In the genomic region with DNA sequence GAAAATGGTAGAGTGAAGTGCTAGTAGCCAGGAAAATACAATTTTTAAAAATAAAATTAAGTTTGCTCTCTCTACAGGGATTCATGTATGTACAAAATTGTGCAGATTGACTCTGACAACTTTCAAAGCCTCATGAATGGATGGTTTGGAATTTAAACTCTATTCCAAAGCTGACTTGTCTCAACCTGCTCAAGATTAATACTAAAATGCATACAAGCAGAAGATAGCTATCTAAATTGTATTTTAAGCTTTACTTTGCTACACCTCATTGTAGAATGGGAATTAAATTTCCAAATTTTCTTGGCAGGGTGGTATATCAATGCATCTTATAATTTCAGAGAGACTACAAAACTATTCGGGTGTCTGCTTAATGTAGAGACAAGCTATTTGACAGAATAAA, we compare ENCODE assay signal across 33 cellular contexts.
"Had no signal": no experiment of that assay in that cellular context is flagged by ENCODE, and none has a peak within 500 bp of the region (broad histone marks: within the 10 kb centered on the region; RNA-seq: fewer than 3 reads in every experiment).

No MANE protein-coding gene starts in this region.

- H3K4me1 ChIP-seq: adrenal gland, body of pancreas, colonic mucosa, gastroesophageal sphincter, heart right ventricle had no signal

- H3K4me1 Mint-ChIP-seq: activated CD4-positive, alpha-beta T cell treated with anti-CD3 and anti-CD28 coated beads for 36 hours; activated CD4-positive, alpha-beta T cell treated with anti-CD3 and anti-CD28 coated beads, Interleukin-2, amount 10 ng/mL, durations not matched to agents 24 days and 14 days; activated CD8-positive, alpha-beta memory T cell treated with anti-CD3 and anti-CD28 coated beads, Interleukin-2, amount 10 ng/mL, durations not matched to agents 7 days and 5 days; activated naive CD4-positive, alpha-beta T cell treated with anti-CD3 and anti-CD28 coated beads, Interleukin-2, amount 50 U/mL, for 24 hours; activated naive CD8-positive, alpha-beta T cell treated with anti-CD3 and anti-CD28 coated beads for 36 hours; activated naive CD8-positive, alpha-beta T cell treated with anti-CD3 and anti-CD28 coated beads, Interleukin-2, amount 50 U/mL, for 24 hours had no signal

- H3K27me3 Mint-ChIP-seq: activated CD4-positive, alpha-beta memory T cell treated with anti-CD3 and anti-CD28 coated beads for 36 hours; activated CD4-positive, alpha-beta T cell treated with anti-CD3 and anti-CD28 coated beads for 36 hours; activated CD4-positive, alpha-beta T cell treated with anti-CD3 and anti-CD28 coated beads, Interleukin-2, amount 10 ng/mL, durations not matched to agents 24 days and 14 days; activated CD8-positive, alpha-beta memory T cell treated with anti-CD3 and anti-CD28 coated beads, Interleukin-2, amount 10 ng/mL, durations not matched to agents 7 days and 5 days; activated naive CD4-positive, alpha-beta T cell treated with anti-CD3 and anti-CD28 coated beads, Interleukin-2, amount 50 U/mL, for 24 hours; activated naive CD8-positive, alpha-beta T cell treated with anti-CD3 and anti-CD28 coated beads for 36 hours; activated naive CD8-positive, alpha-beta T cell treated with anti-CD3 and anti-CD28 coated beads, Interleukin-2, amount 50 U/mL, for 24 hours had no signal

- H3K9me3 Mint-ChIP-seq: activated CD4-positive, alpha-beta memory T cell treated with anti-CD3 and anti-CD28 coated beads for 36 hours; activated naive CD4-positive, alpha-beta T cell treated with anti-CD3 and anti-CD28 coated beads for 36 hours; activated naive CD4-positive, alpha-beta T cell treated with anti-CD3 and anti-CD28 coated beads, Interleukin-2, amount 50 U/mL, for 24 hours; activated naive CD8-positive, alpha-beta T cell treated with anti-CD3 and anti-CD28 coated beads for 36 hours; activated naive CD8-positive, alpha-beta T cell treated with anti-CD3 and anti-CD28 coated beads, Interleukin-2, amount 50 U/mL, for 24 hours; activated T-helper 1 cell treated with anti-CD3 and anti-CD28 coated beads, Interleukin-12 subunit alpha, Interleukin-12 subunit beta, Interleukin-2, Interleukin-4 antibody, amounts not matched to agents 30 ng/mL and 10 ng/mL and 1 ng/mL, durations not matched to agents 14 hours and 24 hours and 36 hours; activated T-helper 2 cell treated with anti-CD3 and anti-CD28 coated beads, Interferon-gamma antibody, Interleukin-2, Interleukin-4, amounts not matched to agents 10 μg/mL and 5 μg/mL and 100 μg/mL, durations not matched to agents 14 hours and 24 hours and 36 hours had no signal

- H3K4me3 Mint-ChIP-seq: activated CD4-positive, alpha-beta memory T cell treated with anti-CD3 and anti-CD28 coated beads for 36 hours; activated CD4-positive, alpha-beta T cell treated with anti-CD3 and anti-CD28 coated beads for 36 hours; activated CD4-positive, alpha-beta T cell treated with anti-CD3 and anti-CD28 coated beads, Interleukin-2, amount 10 ng/mL, durations not matched to agents 24 days and 14 days; activated CD8-positive, alpha-beta memory T cell treated with anti-CD3 and anti-CD28 coated beads, Interleukin-2, amount 10 ng/mL, durations not matched to agents 7 days and 5 days; activated CD8-positive, alpha-beta T cell treated with anti-CD3 and anti-CD28 coated beads, Interleukin-2, amount 10 ng/mL, durations not matched to agents 7 days and 5 days; activated naive CD4-positive, alpha-beta T cell treated with anti-CD3 and anti-CD28 coated beads for 36 hours; activated naive CD4-positive, alpha-beta T cell treated with anti-CD3 and anti-CD28 coated beads, Interleukin-2, amount 50 U/mL, for 24 hours; activated naive CD8-positive, alpha-beta T cell treated with anti-CD3 and anti-CD28 coated beads for 36 hours; activated naive CD8-positive, alpha-beta T cell treated with anti-CD3 and anti-CD28 coated beads, Interleukin-2, amount 50 U/mL, for 24 hours; activated T-helper 1 cell treated with anti-CD3 and anti-CD28 coated beads, Interleukin-12 subunit alpha, Interleukin-12 subunit beta, Interleukin-2, Interleukin-4 antibody, amounts not matched to agents 30 ng/mL and 10 ng/mL and 1 ng/mL, durations not matched to agents 14 hours and 24 hours and 36 hours had no signal

- H3K27ac Mint-ChIP-seq: activated CD4-positive, alpha-beta memory T cell treated with anti-CD3 and anti-CD28 coated beads for 36 hours; activated CD4-positive, alpha-beta T cell treated with anti-CD3 and anti-CD28 coated beads for 36 hours; activated CD4-positive, alpha-beta T cell treated with anti-CD3 and anti-CD28 coated beads, Interleukin-2, amount 10 ng/mL, durations not matched to agents 24 days and 14 days; activated CD8-positive, alpha-beta memory T cell treated with anti-CD3 and anti-CD28 coated beads, Interleukin-2, amount 10 ng/mL, durations not matched to agents 7 days and 5 days; activated CD8-positive, alpha-beta T cell treated with anti-CD3 and anti-CD28 coated beads, Interleukin-2, amount 10 ng/mL, durations not matched to agents 7 days and 5 days; activated naive CD4-positive, alpha-beta T cell treated with anti-CD3 and anti-CD28 coated beads for 36 hours; activated naive CD4-positive, alpha-beta T cell treated with anti-CD3 and anti-CD28 coated beads, Interleukin-2, amount 50 U/mL, for 24 hours; activated naive CD8-positive, alpha-beta T cell treated with anti-CD3 and anti-CD28 coated beads for 36 hours; activated naive CD8-positive, alpha-beta T cell treated with anti-CD3 and anti-CD28 coated beads, Interleukin-2, amount 50 U/mL, for 24 hours; activated T-helper 1 cell treated with anti-CD3 and anti-CD28 coated beads, Interleukin-12 subunit alpha, Interleukin-12 subunit beta, Interleukin-2, Interleukin-4 antibody, amounts not matched to agents 30 ng/mL and 10 ng/mL and 1 ng/mL, durations not matched to agents 14 hours and 24 hours and 36 hours; activated T-helper 2 cell treated with anti-CD3 and anti-CD28 coated beads, Interferon-gamma antibody, Interleukin-2, Interleukin-4, amounts not matched to agents 10 μg/mL and 5 μg/mL and 100 μg/mL, durations not matched to agents 14 hours and 24 hours and 36 hours had no signal

- H3K27me3 ChIP-seq: adrenal gland, body of pancreas, cardiac muscle cell, colonic mucosa, gastroesophageal sphincter, heart right ventricle had no signal

- DNase-seq: activated CD4-positive, alpha-beta memory T cell treated with anti-CD3 and anti-CD28 coated beads for 36 hours; activated CD4-positive, alpha-beta T cell treated with anti-CD3 and anti-CD28 coated beads for 36 hours; activated CD4-positive, alpha-beta T cell treated with anti-CD3 and anti-CD28 coated beads, Interleukin-2, amount 10 ng/mL, durations not matched to agents 24 days and 14 days; activated CD4-positive, CD25-positive, alpha-beta regulatory T cell; activated CD4-positive, CD25-positive, alpha-beta regulatory T cell treated with anti-CD3 and anti-CD28 coated beads, Interleukin-2, amount 50 U/mL, for 72 hours; activated CD8-positive, alpha-beta memory T cell treated with anti-CD3 and anti-CD28 coated beads, Interleukin-2, amount 10 ng/mL, durations not matched to agents 7 days and 5 days; activated CD8-positive, alpha-beta memory T cell treated with anti-CD3 and anti-CD28 coated beads, Interleukin-2, amount 50 U/mL, for 4 hours; activated CD8-positive, alpha-beta T cell treated with anti-CD3 and anti-CD28 coated beads, Interleukin-2, amount 10 ng/mL, durations not matched to agents 7 days and 5 days; activated effector memory CD4-positive, alpha-beta T cell treated with anti-CD3 and anti-CD28 coated beads, Interleukin-2, amount 50 U/mL, for 16 hours; activated naive CD4-positive, alpha-beta T cell treated with anti-CD3 and anti-CD28 coated beads for 36 hours; activated naive CD8-positive, alpha-beta T cell treated with anti-CD3 and anti-CD28 coated beads for 36 hours; activated naive CD8-positive, alpha-beta T cell treated with anti-CD3 and anti-CD28 coated beads, Interleukin-2, amount 50 U/mL, for 24 hours; activated T-cell treated with anti-CD3 and anti-CD28 coated beads, Interleukin-2, amount 50 U/mL, for 1 hour; activated T-cell treated with anti-CD3 and anti-CD28 coated beads, Interleukin-2, amount 50 U/mL, for 48 hours; adrenal gland; amygdala; aorta; body of pancreas; central memory CD4-positive, alpha-beta T cell; cerebellar nuclear complex; colonic mucosa; effector CD8-positive, alpha-beta T cell; foreskin melanocyte; heart right ventricle; T-helper 2 cell had no signal

- H3K9me3 ChIP-seq: adrenal gland, body of pancreas, colonic mucosa, gastroesophageal sphincter, heart right ventricle had no signal

- ATAC-seq: activated CD4-positive, alpha-beta T cell treated with anti-CD3 and anti-CD28 coated beads for 36 hours; activated CD8-positive, alpha-beta memory T cell treated with anti-CD3 and anti-CD28 coated beads, Interleukin-2, amount 10 ng/mL, durations not matched to agents 7 days and 5 days; activated CD8-positive, alpha-beta T cell treated with anti-CD3 and anti-CD28 coated beads, Interleukin-2, amount 10 ng/mL, durations not matched to agents 7 days and 5 days; activated naive CD8-positive, alpha-beta T cell treated with anti-CD3 and anti-CD28 coated beads, Interleukin-2, amount 50 U/mL, for 24 hours; body of pancreas; esophagus mucosa; gastroesophageal sphincter; heart right ventricle had no signal

- H3K27ac ChIP-seq: adrenal gland, body of pancreas, cardiac muscle cell, colonic mucosa, gastroesophageal sphincter, heart right ventricle had no signal

- H3K36me3 ChIP-seq: adrenal gland, cardiac muscle cell, colonic mucosa had no signal

- H3K4me3 ChIP-seq: adrenal gland, body of pancreas, cardiac muscle cell, colonic mucosa, gastroesophageal sphincter, heart right ventricle had no signal

- FAIRE-seq: endometrium, endothelial cell of umbilical vein had no signal
